1 cellular context compared by ENCODE assay signal in the genomic region with DNA sequence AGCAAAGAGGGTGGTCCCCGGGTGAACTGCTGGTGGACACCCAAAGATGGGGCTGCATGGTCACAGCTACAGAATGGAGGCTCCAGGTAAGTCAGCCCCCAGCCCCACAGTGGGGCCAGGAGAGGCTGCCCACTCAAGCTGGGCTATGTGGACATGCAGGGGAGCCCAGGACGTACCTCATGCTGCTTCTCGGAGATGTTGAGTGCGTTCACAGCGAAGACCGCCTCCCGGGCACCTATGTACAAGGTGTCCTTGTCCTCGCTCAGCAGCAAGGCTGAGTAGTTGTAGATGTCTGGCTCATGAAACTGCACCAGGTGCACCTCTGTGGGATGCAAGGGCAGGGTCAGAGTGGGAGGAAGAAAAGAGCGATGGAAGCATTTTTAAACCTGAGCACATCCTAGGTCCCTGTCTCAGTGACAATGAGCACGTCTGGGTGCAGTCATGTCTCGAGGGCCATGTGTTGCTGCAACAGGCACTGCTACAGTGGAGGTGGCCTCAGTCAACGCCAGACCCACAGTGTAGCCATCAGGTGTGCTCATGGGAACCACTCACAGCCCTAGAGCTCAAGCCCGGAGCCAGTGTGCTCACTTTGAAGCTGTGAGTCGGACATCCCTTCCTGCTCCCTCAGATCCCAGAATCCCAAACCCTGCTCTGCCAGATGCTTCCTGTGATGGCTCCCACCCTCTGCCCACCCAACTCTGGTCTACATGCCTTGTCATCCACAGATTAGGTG.
TF ChIP-seq lines count a peak whose summit lies in the region.

No MANE protein-coding gene starts in this region.

TF ChIP-seq in H1, 55 proteins besides CTCF, POLR2A, EP300 and RAD21:
- no peak for TF ChIP-seq PHF8 (conservative IDR thresholded peaks at IDR 0.05; ENCODE audit: low read depth, low read length)
- no peak for TF ChIP-seq HDAC6 (IDR thresholded peaks at IDR 0.05; ENCODE audit: low read depth, low read length)
- TF ChIP-seq ASH2L (IDR thresholded peaks at IDR 0.05; ENCODE audit: low read length): no peak
- no peak for TF ChIP-seq FOSL1 (IDR thresholded peaks at IDR 0.05; ENCODE audit: insufficient read depth, low read depth, low read length)
- TF ChIP-seq POLR2AphosphoS5 (IDR thresholded peaks at IDR 0.05; ENCODE audit: low read depth, low read length): no peak
- TF ChIP-seq RXRA (IDR thresholded peaks at IDR 0.05; ENCODE audit: insufficient read depth, low read depth, low read length): no peak
- no peak for TF ChIP-seq CHD7 (IDR thresholded peaks at IDR 0.05; ENCODE audit: insufficient replicate concordance, low read length)
- TF ChIP-seq CBX8 (IDR thresholded peaks at IDR 0.05; ENCODE audit: borderline replicate concordance, low read depth, low read length): no peak
- TF ChIP-seq KDM5A (IDR thresholded peaks at IDR 0.05; ENCODE audit: low read length): no peak
- TF ChIP-seq, protein P1, sequence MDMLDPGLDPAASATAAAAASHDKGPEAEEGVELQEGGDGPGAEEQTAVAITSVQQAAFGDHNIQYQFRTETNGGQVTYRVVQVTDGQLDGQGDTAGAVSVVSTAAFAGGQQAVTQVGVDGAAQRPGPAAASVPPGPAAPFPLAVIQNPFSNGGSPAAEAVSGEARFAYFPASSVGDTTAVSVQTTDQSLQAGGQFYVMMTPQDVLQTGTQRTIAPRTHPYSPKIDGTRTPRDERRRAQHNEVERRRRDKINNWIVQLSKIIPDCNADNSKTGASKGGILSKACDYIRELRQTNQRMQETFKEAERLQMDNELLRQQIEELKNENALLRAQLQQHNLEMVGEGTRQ (IDR thresholded peaks at IDR 0.05; ENCODE audit: low read length): no peak
- TF ChIP-seq BCL11A (IDR thresholded peaks at IDR 0.05; ENCODE audit: low read depth in 2 of 2, low read length in 2 of 2): no peak
- no peak for TF ChIP-seq ATF2 (IDR thresholded peaks at IDR 0.05; ENCODE audit: low read length)
- TF ChIP-seq TAF1 (IDR thresholded peaks at IDR 0.05; ENCODE audit: low read depth, low read length): no peak
- TF ChIP-seq SP4 (IDR thresholded peaks at IDR 0.05; ENCODE audit: low read length): no peak
- TF ChIP-seq, protein P2, sequence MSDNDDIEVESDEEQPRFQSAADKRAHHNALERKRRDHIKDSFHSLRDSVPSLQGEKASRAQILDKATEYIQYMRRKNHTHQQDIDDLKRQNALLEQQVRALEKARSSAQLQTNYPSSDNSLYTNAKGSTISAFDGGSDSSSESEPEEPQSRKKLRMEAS (IDR thresholded peaks at IDR 0.05): no peak
- no peak for TF ChIP-seq GABPA (IDR thresholded peaks at IDR 0.05; ENCODE audit: borderline replicate concordance, insufficient read depth, low read length)
- TF ChIP-seq ZNF274 (IDR thresholded peaks at IDR 0.05; ENCODE audit: borderline replicate concordance, extremely low read depth, low read length): no peak
- TF ChIP-seq BACH1 (IDR thresholded peaks at IDR 0.05; ENCODE audit: low read length): no peak
